23 cellular contexts compared by ENCODE assay signal in genomic region chr4:52648836-52649235, GRCh38. TPM values are rescaled to one million over a fixed set of nuclear protein-coding genes. Genes with fewer than 3 reads are reported as not detected.
DNase-seq lines count a peak whose midpoint lies in the region; ATAC-seq and TF ChIP-seq lines count a peak whose summit lies in the region.
"Had no signal": no experiment of that assay in that cellular context is flagged by ENCODE, and none has a peak within 500 bp of the region (broad histone marks: within the 10 kb centered on the region; RNA-seq: fewer than 3 reads in every experiment).

No MANE protein-coding gene starts in this region.

- peak overlapping the region; percentile 52; the same call in 1 of the 2 replicates for H3K4me2 ChIP-seq in GM23338
- H3K4me2 ChIP-seq: A549; BLaER1 treated with 17β-estradiol and CSF1 and Interleukin-3, amounts not matched to agents 10 nM and 100 nM had no signal

- H4K20me1 ChIP-seq in GM23338 (replicated peaks; ENCODE audit: insufficient read depth): peaks cover 59% of the 10 kb centered on the region

- H3K36me3 ChIP-seq in GM23338 (ENCODE audit: insufficient read depth): no peaks in the 10 kb centered on the region
- H3K36me3 ChIP-seq: BE2C had no signal

- H3K36me3 Mint-ChIP-seq in activated CD4-positive, alpha-beta memory T cell treated with anti-CD3 and anti-CD28 coated beads for 36 hours: peaks cover 15% of the 10 kb centered on the region
- H3K36me3 Mint-ChIP-seq in activated CD4-positive, alpha-beta memory T cell treated with anti-CD3 and anti-CD28 coated beads, Interleukin-2, amount 10 ng/mL, durations not matched to agents 7 days and 5 days (ENCODE audit: low read depth): peaks cover 38% of the 10 kb centered on the region
- H3K36me3 Mint-ChIP-seq in GM23338 (ENCODE audit: low read depth): peaks cover 14% of the 10 kb centered on the region
- H3K36me3 Mint-ChIP-seq in activated T-helper 17 cell treated with anti-CD3 and anti-CD28 coated beads, Interleukin-2, amount 50 U/mL, for 72 hours (ENCODE audit: low read depth): peaks cover 6% of the 10 kb centered on the region
- H3K36me3 Mint-ChIP-seq in stimulated activated memory B cell treated with anti-CD40 and anti-IgM and Interleukin-4, amounts not matched to agents 10 μg/mL and 1 μg/mL and 100 μg/mL, for 72 hours: peaks cover 26% of the 10 kb centered on the region

- peak; percentile 53 for DNase-seq in activated CD4-positive, alpha-beta memory T cell treated with anti-CD3 and anti-CD28 coated beads for 36 hours
- DNase-seq in activated CD4-positive, alpha-beta memory T cell treated with anti-CD3 and anti-CD28 coated beads, Interleukin-2, amount 10 ng/mL, durations not matched to agents 7 days and 5 days: no peak
- DNase-seq in GM23338 (ENCODE audit: low spot score) (no peak), retina (no peak), GM10248 (ENCODE audit: extremely low spot score) (no peak)
- DNase-seq: 8988T; ACHN; AML-193; BE2C; CD4-positive, alpha-beta T cell; CD8-positive, alpha-beta memory T cell; DMS 273 treated with DMSO at 0.1 percent for 48 hours; DMS53; DMS79 treated with DMSO at 0.1 percent for 48 hours; GF-D8; GM23248; H9 had no signal

- CTCF ChIA-PET in activated CD4-positive, alpha-beta memory T cell treated with anti-CD3 and anti-CD28 coated beads for 36 hours (lab: Charles Lee): no interaction called here
- CTCF ChIA-PET in activated CD4-positive, alpha-beta memory T cell treated with anti-CD3 and anti-CD28 coated beads, Interleukin-2, amount 10 ng/mL, durations not matched to agents 7 days and 5 days (lab: Charles Lee): interaction anchor here (0.8 to 1.2 kb wide), 4 partner anchors 9 to 32 kb away, joined by 3 to 5 read pairs (median 4); no protein-coding TSS in a partner anchor
- CTCF ChIA-PET in GM10248 (lab: Yijun Ruan, JAX): interaction anchor here (1.0 to 2.8 kb wide), 6 partner anchors 9 to 103 kb away, joined by 3 to 15 read pairs (median 3); partner anchors contain the start of gene USP46

- intact Hi-C loops in activated CD4-positive, alpha-beta memory T cell treated with anti-CD3 and anti-CD28 coated beads for 36 hours (cut with micrococcal nuclease): loop anchor here (10.0 kb wide), 1 partner anchor 486 kb away; no protein-coding TSS in a partner anchor

- no peak overlapping the region for H3K27ac ChIP-seq in GM23338 (ENCODE audit: low read depth)
- H3K27ac ChIP-seq: A549; BLaER1 treated with 17β-estradiol and CSF1 and Interleukin-3, amounts not matched to agents 10 nM and 100 nM; GM23248 had no signal

- no peak overlapping the region for H3K27ac Mint-ChIP-seq in activated CD4-positive, alpha-beta memory T cell treated with anti-CD3 and anti-CD28 coated beads for 36 hours
- H3K27ac Mint-ChIP-seq in activated CD4-positive, alpha-beta memory T cell treated with anti-CD3 and anti-CD28 coated beads, Interleukin-2, amount 10 ng/mL, durations not matched to agents 7 days and 5 days: no peak overlapping the region
- no peak overlapping the region for H3K27ac Mint-ChIP-seq in GM23338
- H3K27ac Mint-ChIP-seq in activated T-helper 17 cell treated with anti-CD3 and anti-CD28 coated beads, Interleukin-2, amount 50 U/mL, for 72 hours: peak overlapping the region; percentile 75
- H3K27ac Mint-ChIP-seq in stimulated activated memory B cell treated with anti-CD40 and anti-IgM and Interleukin-4, amounts not matched to agents 10 μg/mL and 1 μg/mL and 100 μg/mL, for 72 hours: peak overlapping the region; percentile 26
- H3K27ac Mint-ChIP-seq: CD14-positive monocyte; CD4-positive, alpha-beta T cell had no signal

- peaks cover 54% of the 10 kb centered on the region for H3K4me1 ChIP-seq in GM23338 (ENCODE audit: insufficient read depth)
- H3K4me1 ChIP-seq: A549, BE2C had no signal

- H3K79me2 ChIP-seq in GM23338 (replicated peaks; ENCODE audit: insufficient read depth): peaks cover 100% of the 10 kb centered on the region

- POLR2A ChIA-PET in activated CD4-positive, alpha-beta memory T cell treated with anti-CD3 and anti-CD28 coated beads for 36 hours (lab: Charles Lee): interaction anchor here (0.8 to 0.9 kb wide), 2 partner anchors 63 to 64 kb away, joined by 3 read pairs; no protein-coding TSS in a partner anchor
- POLR2A ChIA-PET in activated CD4-positive, alpha-beta memory T cell treated with anti-CD3 and anti-CD28 coated beads, Interleukin-2, amount 10 ng/mL, durations not matched to agents 7 days and 5 days (lab: Charles Lee): interaction anchor here (1.5 to 2.7 kb wide), 2 partner anchors 9 to 64 kb away, joined by 5 to 16 read pairs; partner anchors contain the start of gene USP46
- POLR2A ChIA-PET in GM10248 (lab: Yijun Ruan, JAX): interaction anchor here (1.4 kb wide), 1 partner anchor 9 kb away, joined by 5 read pairs; no protein-coding TSS in a partner anchor

- H3K4me3 Mint-ChIP-seq in activated CD4-positive, alpha-beta memory T cell treated with anti-CD3 and anti-CD28 coated beads for 36 hours: no peak overlapping the region
- no peak overlapping the region for H3K4me3 Mint-ChIP-seq in activated CD4-positive, alpha-beta memory T cell treated with anti-CD3 and anti-CD28 coated beads, Interleukin-2, amount 10 ng/mL, durations not matched to agents 7 days and 5 days
- H3K4me3 Mint-ChIP-seq in GM23338: no peak overlapping the region
- H3K4me3 Mint-ChIP-seq in activated T-helper 17 cell treated with anti-CD3 and anti-CD28 coated beads, Interleukin-2, amount 50 U/mL, for 72 hours: peak overlapping the region; percentile 50
- no peak overlapping the region for H3K4me3 Mint-ChIP-seq in stimulated activated memory B cell treated with anti-CD40 and anti-IgM and Interleukin-4, amounts not matched to agents 10 μg/mL and 1 μg/mL and 100 μg/mL, for 72 hours
- H3K4me3 Mint-ChIP-seq: CD14-positive monocyte; CD4-positive, alpha-beta T cell; CD8-positive, alpha-beta memory T cell; H9 had no signal

- peaks cover 5% of the 10 kb centered on the region for H3K9me3 Mint-ChIP-seq in activated CD4-positive, alpha-beta memory T cell treated with anti-CD3 and anti-CD28 coated beads for 36 hours
- H3K9me3 Mint-ChIP-seq in activated CD4-positive, alpha-beta memory T cell treated with anti-CD3 and anti-CD28 coated beads, Interleukin-2, amount 10 ng/mL, durations not matched to agents 7 days and 5 days: peaks cover 11% of the 10 kb centered on the region
- no peaks in the 10 kb centered on the region for H3K9me3 Mint-ChIP-seq in GM23338
- no peaks in the 10 kb centered on the region for H3K9me3 Mint-ChIP-seq in activated T-helper 17 cell treated with anti-CD3 and anti-CD28 coated beads, Interleukin-2, amount 50 U/mL, for 72 hours
- no peaks in the 10 kb centered on the region for H3K9me3 Mint-ChIP-seq in stimulated activated memory B cell treated with anti-CD40 and anti-IgM and Interleukin-4, amounts not matched to agents 10 μg/mL and 1 μg/mL and 100 μg/mL, for 72 hours
- H3K9me3 Mint-ChIP-seq: H9 had no signal

- no peak overlapping the region for H2AFZ ChIP-seq in GM23338
- H2AFZ ChIP-seq: GM23248 had no signal

- peaks cover 54% of the 10 kb centered on the region for H3K4me1 Mint-ChIP-seq in activated CD4-positive, alpha-beta memory T cell treated with anti-CD3 and anti-CD28 coated beads for 36 hours (ENCODE audit: low read depth)
- H3K4me1 Mint-ChIP-seq in activated CD4-positive, alpha-beta memory T cell treated with anti-CD3 and anti-CD28 coated beads, Interleukin-2, amount 10 ng/mL, durations not matched to agents 7 days and 5 days: peaks cover 30% of the 10 kb centered on the region
- peaks cover 62% of the 10 kb centered on the region for H3K4me1 Mint-ChIP-seq in GM23338
- peaks cover 32% of the 10 kb centered on the region for H3K4me1 Mint-ChIP-seq in activated T-helper 17 cell treated with anti-CD3 and anti-CD28 coated beads, Interleukin-2, amount 50 U/mL, for 72 hours
- H3K4me1 Mint-ChIP-seq in stimulated activated memory B cell treated with anti-CD40 and anti-IgM and Interleukin-4, amounts not matched to agents 10 μg/mL and 1 μg/mL and 100 μg/mL, for 72 hours: peaks cover 56% of the 10 kb centered on the region

- H3K9me2 ChIP-seq in GM23338 (ENCODE audit: insufficient read depth): no peaks in the 10 kb centered on the region; the same call in 1 of the 2 replicates

- H3K4me3 ChIP-seq in GM23338: no peak overlapping the region
- H3K4me3 ChIP-seq: A549; BLaER1 treated with 17β-estradiol and CSF1 and Interleukin-3, amounts not matched to agents 10 nM and 100 nM; GM23248 had no signal

- ATAC-seq in GM23338: peak; percentile 27; the same call in 1 of the 3 replicates
- ATAC-seq in activated T-helper 17 cell treated with anti-CD3 and anti-CD28 coated beads, Interleukin-2, amount 50 U/mL, for 72 hours (replicated peaks): peak; percentile 92
- no peak for ATAC-seq in stimulated activated memory B cell treated with anti-CD40 and anti-IgM and Interleukin-4, amounts not matched to agents 10 μg/mL and 1 μg/mL and 100 μg/mL, for 72 hours
- ATAC-seq: A549, HCT116 had no signal

- no peaks in the 10 kb centered on the region for H3K27me3 ChIP-seq in GM23338 (ENCODE audit: insufficient read depth)
- H3K27me3 ChIP-seq: BE2C; BLaER1 treated with 17β-estradiol and CSF1 and Interleukin-3, amounts not matched to agents 10 nM and 100 nM had no signal

- TF ChIP-seq CTCF in GM23338 (conservative IDR thresholded peaks at IDR 0.05; ENCODE audit: low read depth in 2 of 2) (no peak), GM10248 (IDR thresholded peaks at IDR 0.05; ENCODE audit: control extremely low read depth, extremely low read depth, low read depth, missing control alignments) (no peak)

- no peaks in the 10 kb centered on the region for H3F3A ChIP-seq in GM23338 (replicated peaks; ENCODE audit: low read depth)

- no peaks in the 10 kb centered on the region for H3K27me3 Mint-ChIP-seq in activated CD4-positive, alpha-beta memory T cell treated with anti-CD3 and anti-CD28 coated beads for 36 hours
- no peaks in the 10 kb centered on the region for H3K27me3 Mint-ChIP-seq in activated CD4-positive, alpha-beta memory T cell treated with anti-CD3 and anti-CD28 coated beads, Interleukin-2, amount 10 ng/mL, durations not matched to agents 7 days and 5 days
- peaks cover 3% of the 10 kb centered on the region for H3K27me3 Mint-ChIP-seq in GM23338 (ENCODE audit: insufficient read depth, low read depth, poor library complexity)
- no peaks in the 10 kb centered on the region for H3K27me3 Mint-ChIP-seq in activated T-helper 17 cell treated with anti-CD3 and anti-CD28 coated beads, Interleukin-2, amount 50 U/mL, for 72 hours
- H3K27me3 Mint-ChIP-seq in stimulated activated memory B cell treated with anti-CD40 and anti-IgM and Interleukin-4, amounts not matched to agents 10 μg/mL and 1 μg/mL and 100 μg/mL, for 72 hours: no peaks in the 10 kb centered on the region
- H3K27me3 Mint-ChIP-seq: CD4-positive, alpha-beta T cell; CD8-positive, alpha-beta memory T cell had no signal

RNA-seq across cellular contexts. Expression of gene USP46, which starts 10.3 kb away (rescaled TPM):
- total RNA-seq in activated CD4-positive, alpha-beta memory T cell treated with anti-CD3 and anti-CD28 coated beads for 36 hours: 1 to 10 TPM; 6.2 to 7.0 TPM
- 10 to 100 TPM; 13.1 to 15.0 TPM for total RNA-seq in activated CD4-positive, alpha-beta memory T cell treated with anti-CD3 and anti-CD28 coated beads, Interleukin-2, amount 10 ng/mL, durations not matched to agents 7 days and 5 days
- 40.5 and 41.1 TPM in 2 replicates for total RNA-seq in GM23338 (2014; rRNA removed; shearing (Covaris generic))
- 58.4 and 59.4 TPM in 2 replicates for polyA plus RNA-seq in GM23338 (2016; fragmentation: Nextera tagmentation; extraction: Ambion mirVana)
- total RNA-seq in activated T-helper 17 cell treated with anti-CD3 and anti-CD28 coated beads, Interleukin-2, amount 50 U/mL, for 72 hours: 10 to 100 TPM in 1 of 2 donors, 1 to 10 TPM in 1; 8.6 to 10.1 TPM

Comparison
In these comparisons a context has a peak if more than half of its experiments do, and no peak if none do; other contexts are left out.
1. H3K27ac Mint-ChIP-seq: peak in activated T-helper 17 cell treated with anti-CD3 and anti-CD28 coated beads, Interleukin-2, amount 50 U/mL, for 72 hours (single experiment) and stimulated activated memory B cell treated with anti-CD40 and anti-IgM and Interleukin-4, amounts not matched to agents 10 μg/mL and 1 μg/mL and 100 μg/mL, for 72 hours (single experiment); none in activated CD4-positive, alpha-beta memory T cell treated with anti-CD3 and anti-CD28 coated beads for 36 hours (single experiment), activated CD4-positive, alpha-beta memory T cell treated with anti-CD3 and anti-CD28 coated beads, Interleukin-2, amount 10 ng/mL, durations not matched to agents 7 days and 5 days (single experiment) and GM23338 (single experiment).